Comparison of ENCODE assay signal across 1 cellular context in the genomic region with DNA sequence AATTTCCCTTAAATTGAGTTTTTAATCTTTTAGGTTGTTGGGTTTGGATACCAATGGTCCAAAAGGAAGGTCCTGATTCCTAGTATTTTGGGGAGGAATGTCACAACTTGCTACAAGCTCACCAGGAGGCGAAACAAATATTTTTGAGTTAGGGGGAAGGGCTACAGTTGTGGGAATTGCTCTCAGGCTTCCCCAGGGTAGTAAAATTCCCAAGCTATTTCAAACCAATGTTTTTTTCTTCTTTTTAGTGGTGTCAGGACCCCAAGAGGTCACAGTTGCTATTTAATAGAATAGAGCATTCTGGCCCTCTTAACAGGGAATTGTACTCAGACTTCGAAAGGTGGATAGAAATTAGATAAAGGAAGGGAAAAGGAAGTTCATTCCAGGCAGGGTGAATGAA.
TF ChIP-seq lines count a peak whose summit lies in the region.

No MANE protein-coding gene starts in this region.

TF ChIP-seq in WTC11, 78 proteins besides CTCF, POLR2A, EP300 and RAD21 (continued from another document):
- TF ChIP-seq, protein P1, sequence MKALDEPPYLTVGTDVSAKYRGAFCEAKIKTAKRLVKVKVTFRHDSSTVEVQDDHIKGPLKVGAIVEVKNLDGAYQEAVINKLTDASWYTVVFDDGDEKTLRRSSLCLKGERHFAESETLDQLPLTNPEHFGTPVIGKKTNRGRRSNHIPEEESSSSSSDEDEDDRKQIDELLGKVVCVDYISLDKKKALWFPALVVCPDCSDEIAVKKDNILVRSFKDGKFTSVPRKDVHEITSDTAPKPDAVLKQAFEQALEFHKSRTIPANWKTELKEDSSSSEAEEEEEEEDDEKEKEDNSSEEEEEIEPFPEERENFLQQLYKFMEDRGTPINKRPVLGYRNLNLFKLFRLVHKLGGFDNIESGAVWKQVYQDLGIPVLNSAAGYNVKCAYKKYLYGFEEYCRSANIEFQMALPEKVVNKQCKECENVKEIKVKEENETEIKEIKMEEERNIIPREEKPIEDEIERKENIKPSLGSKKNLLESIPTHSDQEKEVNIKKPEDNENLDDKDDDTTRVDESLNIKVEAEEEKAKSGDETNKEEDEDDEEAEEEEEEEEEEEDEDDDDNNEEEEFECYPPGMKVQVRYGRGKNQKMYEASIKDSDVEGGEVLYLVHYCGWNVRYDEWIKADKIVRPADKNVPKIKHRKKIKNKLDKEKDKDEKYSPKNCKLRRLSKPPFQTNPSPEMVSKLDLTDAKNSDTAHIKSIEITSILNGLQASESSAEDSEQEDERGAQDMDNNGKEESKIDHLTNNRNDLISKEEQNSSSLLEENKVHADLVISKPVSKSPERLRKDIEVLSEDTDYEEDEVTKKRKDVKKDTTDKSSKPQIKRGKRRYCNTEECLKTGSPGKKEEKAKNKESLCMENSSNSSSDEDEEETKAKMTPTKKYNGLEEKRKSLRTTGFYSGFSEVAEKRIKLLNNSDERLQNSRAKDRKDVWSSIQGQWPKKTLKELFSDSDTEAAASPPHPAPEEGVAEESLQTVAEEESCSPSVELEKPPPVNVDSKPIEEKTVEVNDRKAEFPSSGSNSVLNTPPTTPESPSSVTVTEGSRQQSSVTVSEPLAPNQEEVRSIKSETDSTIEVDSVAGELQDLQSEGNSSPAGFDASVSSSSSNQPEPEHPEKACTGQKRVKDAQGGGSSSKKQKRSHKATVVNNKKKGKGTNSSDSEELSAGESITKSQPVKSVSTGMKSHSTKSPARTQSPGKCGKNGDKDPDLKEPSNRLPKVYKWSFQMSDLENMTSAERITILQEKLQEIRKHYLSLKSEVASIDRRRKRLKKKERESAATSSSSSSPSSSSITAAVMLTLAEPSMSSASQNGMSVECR (CRISPR knock-in tag; IDR thresholded peaks at IDR 0.05; ENCODE audit: borderline replicate concordance) = no peak
- TF ChIP-seq, protein P2, sequence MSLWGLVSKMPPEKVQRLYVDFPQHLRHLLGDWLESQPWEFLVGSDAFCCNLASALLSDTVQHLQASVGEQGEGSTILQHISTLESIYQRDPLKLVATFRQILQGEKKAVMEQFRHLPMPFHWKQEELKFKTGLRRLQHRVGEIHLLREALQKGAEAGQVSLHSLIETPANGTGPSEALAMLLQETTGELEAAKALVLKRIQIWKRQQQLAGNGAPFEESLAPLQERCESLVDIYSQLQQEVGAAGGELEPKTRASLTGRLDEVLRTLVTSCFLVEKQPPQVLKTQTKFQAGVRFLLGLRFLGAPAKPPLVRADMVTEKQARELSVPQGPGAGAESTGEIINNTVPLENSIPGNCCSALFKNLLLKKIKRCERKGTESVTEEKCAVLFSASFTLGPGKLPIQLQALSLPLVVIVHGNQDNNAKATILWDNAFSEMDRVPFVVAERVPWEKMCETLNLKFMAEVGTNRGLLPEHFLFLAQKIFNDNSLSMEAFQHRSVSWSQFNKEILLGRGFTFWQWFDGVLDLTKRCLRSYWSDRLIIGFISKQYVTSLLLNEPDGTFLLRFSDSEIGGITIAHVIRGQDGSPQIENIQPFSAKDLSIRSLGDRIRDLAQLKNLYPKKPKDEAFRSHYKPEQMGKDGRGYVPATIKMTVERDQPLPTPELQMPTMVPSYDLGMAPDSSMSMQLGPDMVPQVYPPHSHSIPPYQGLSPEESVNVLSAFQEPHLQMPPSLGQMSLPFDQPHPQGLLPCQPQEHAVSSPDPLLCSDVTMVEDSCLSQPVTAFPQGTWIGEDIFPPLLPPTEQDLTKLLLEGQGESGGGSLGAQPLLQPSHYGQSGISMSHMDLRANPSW (CRISPR knock-in tag; conservative IDR thresholded peaks at IDR 0.05; ENCODE audit: low read depth) = no peak
